In the genomic region with DNA sequence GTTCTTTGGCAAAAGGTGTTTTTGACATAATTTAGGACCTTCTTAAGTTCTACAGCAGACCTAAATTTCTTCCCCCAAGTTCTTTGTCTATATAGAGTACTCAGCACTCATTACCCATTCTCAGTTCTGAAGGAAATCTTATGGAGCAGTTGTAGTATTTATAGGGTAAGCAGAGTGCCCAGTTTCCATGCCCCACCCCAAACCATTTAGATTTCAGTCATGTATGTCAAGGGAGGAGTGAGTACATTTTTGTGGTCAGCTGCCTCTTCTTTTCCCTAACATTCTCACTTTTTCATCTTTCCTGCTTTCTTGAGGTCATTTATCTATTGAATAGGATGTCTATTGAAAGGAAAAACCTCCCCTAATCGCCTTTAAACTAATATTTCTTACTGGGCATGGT, we compare ENCODE assay signal across 2 cellular contexts.
TF ChIP-seq lines count a peak whose summit lies in the region.

No MANE protein-coding gene starts in this region.

TF ChIP-seq in SK-N-SH treated with all-trans-retinoic acid at 6 μM for 48 hours, 23 proteins besides CTCF, POLR2A, EP300 and RAD21 (continued from another document):
- TF ChIP-seq, protein P1, sequence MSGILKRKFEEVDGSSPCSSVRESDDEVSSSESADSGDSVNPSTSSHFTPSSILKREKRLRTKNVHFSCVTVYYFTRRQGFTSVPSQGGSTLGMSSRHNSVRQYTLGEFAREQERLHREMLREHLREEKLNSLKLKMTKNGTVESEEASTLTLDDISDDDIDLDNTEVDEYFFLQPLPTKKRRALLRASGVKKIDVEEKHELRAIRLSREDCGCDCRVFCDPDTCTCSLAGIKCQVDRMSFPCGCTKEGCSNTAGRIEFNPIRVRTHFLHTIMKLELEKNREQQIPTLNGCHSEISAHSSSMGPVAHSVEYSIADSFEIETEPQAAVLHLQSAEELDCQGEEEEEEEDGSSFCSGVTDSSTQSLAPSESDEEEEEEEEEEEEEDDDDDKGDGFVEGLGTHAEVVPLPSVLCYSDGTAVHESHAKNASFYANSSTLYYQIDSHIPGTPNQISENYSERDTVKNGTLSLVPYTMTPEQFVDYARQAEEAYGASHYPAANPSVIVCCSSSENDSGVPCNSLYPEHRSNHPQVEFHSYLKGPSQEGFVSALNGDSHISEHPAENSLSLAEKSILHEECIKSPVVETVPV (CRISPR knock-in tag; IDR thresholded peaks at IDR 0.05): no peak
- TF ChIP-seq ZNF8 (CRISPR knock-in tag; IDR thresholded peaks at IDR 0.05) (no peak), TCF4 (CRISPR knock-in tag; IDR thresholded peaks at IDR 0.05; ENCODE audit: borderline replicate concordance) (no peak), ISL1 (CRISPR knock-in tag; IDR thresholded peaks at IDR 0.05) (no peak), POU6F1 (CRISPR knock-in tag; IDR thresholded peaks at IDR 0.05; ENCODE audit: borderline replicate concordance, low read depth) (no peak), RARB (CRISPR knock-in tag; IDR thresholded peaks at IDR 0.05) (no peak), SNAI2 (CRISPR knock-in tag; IDR thresholded peaks at IDR 0.05) (no peak), PPARA (CRISPR knock-in tag; IDR thresholded peaks at IDR 0.05; ENCODE audit: borderline replicate concordance) (no peak)
TF ChIP-seq in SK-N-SH treated with all-trans-retinoic acid at 6 μM for 48 hours: peak in this region for 0.

TF ChIP-seq in SK-N-SH, 30 proteins besides CTCF, POLR2A, EP300 and RAD21 (continued from another document):
- TF ChIP-seq, protein P2, sequence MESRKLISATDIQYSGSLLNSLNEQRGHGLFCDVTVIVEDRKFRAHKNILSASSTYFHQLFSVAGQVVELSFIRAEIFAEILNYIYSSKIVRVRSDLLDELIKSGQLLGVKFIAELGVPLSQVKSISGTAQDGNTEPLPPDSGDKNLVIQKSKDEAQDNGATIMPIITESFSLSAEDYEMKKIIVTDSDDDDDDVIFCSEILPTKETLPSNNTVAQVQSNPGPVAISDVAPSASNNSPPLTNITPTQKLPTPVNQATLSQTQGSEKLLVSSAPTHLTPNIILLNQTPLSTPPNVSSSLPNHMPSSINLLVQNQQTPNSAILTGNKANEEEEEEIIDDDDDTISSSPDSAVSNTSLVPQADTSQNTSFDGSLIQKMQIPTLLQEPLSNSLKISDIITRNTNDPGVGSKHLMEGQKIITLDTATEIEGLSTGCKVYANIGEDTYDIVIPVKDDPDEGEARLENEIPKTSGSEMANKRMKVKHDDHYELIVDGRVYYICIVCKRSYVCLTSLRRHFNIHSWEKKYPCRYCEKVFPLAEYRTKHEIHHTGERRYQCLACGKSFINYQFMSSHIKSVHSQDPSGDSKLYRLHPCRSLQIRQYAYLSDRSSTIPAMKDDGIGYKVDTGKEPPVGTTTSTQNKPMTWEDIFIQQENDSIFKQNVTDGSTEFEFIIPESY (IDR thresholded peaks at IDR 0.05; ENCODE audit: borderline replicate concordance, low read depth): no peak
- TF ChIP-seq, protein P3, sequence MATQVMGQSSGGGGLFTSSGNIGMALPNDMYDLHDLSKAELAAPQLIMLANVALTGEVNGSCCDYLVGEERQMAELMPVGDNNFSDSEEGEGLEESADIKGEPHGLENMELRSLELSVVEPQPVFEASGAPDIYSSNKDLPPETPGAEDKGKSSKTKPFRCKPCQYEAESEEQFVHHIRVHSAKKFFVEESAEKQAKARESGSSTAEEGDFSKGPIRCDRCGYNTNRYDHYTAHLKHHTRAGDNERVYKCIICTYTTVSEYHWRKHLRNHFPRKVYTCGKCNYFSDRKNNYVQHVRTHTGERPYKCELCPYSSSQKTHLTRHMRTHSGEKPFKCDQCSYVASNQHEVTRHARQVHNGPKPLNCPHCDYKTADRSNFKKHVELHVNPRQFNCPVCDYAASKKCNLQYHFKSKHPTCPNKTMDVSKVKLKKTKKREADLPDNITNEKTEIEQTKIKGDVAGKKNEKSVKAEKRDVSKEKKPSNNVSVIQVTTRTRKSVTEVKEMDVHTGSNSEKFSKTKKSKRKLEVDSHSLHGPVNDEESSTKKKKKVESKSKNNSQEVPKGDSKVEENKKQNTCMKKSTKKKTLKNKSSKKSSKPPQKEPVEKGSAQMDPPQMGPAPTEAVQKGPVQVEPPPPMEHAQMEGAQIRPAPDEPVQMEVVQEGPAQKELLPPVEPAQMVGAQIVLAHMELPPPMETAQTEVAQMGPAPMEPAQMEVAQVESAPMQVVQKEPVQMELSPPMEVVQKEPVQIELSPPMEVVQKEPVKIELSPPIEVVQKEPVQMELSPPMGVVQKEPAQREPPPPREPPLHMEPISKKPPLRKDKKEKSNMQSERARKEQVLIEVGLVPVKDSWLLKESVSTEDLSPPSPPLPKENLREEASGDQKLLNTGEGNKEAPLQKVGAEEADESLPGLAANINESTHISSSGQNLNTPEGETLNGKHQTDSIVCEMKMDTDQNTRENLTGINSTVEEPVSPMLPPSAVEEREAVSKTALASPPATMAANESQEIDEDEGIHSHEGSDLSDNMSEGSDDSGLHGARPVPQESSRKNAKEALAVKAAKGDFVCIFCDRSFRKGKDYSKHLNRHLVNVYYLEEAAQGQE (IDR thresholded peaks at IDR 0.05; ENCODE audit: low read depth, low read length): no peak
- TF ChIP-seq PBX3 (IDR thresholded peaks at IDR 0.05): no peak
- no peak for TF ChIP-seq POLR2AphosphoS5 (IDR thresholded peaks at IDR 0.05; ENCODE audit: low read depth, low read length)
- TF ChIP-seq NFIC (IDR thresholded peaks at IDR 0.05; ENCODE audit: borderline replicate concordance): no peak
